8 cellular contexts compared by ENCODE assay signal in genomic region chr17:65558683-65559311, GRCh38. TPM values are rescaled to one million over a fixed set of nuclear protein-coding genes. Genes with fewer than 3 reads are reported as not detected.
A peak's percentile ranks its signal among the peaks of the same experiment; 100 is the strongest.
DNase-seq lines count a peak whose midpoint lies in the region; ATAC-seq and TF ChIP-seq lines count a peak whose summit lies in the region.

No MANE protein-coding gene starts in this region.

- 0 out of 2 replicates have a peak, but pooled peaks cover 2% of the 10 kb centered on the region for H3K79me2 ChIP-seq in DND-41 (ENCODE audit: insufficient read depth, low read length)

- H3K4me3 ChIP-seq in DND-41 (ENCODE audit: low read depth in 1 of 2, low read length in 2 of 2), result no peak overlapping the region
- H3K4me3 ChIP-seq in fibroblast of villous mesenchyme (ENCODE audit: low read depth, low read length), result peak overlapping the region; percentile 69
- H3K4me3 ChIP-seq in sigmoid colon, result peak overlapping the region; percentile 85 to 98 (median 96)

- 8 to 12% methylated on average over 22 of the region's 22 CpGs for WGBS in sigmoid colon, 2 donors

- ATAC-seq in DND-41 (ENCODE audit: insufficient read depth, low read depth) (no peak), GM19328 (IDR thresholded peaks at IDR 0.05; ENCODE audit: unreplicated experiment) (no peak)

- H3K9me3 ChIP-seq in DND-41 (ENCODE audit: insufficient read depth, low read length, severe bottlenecking) (no peaks in the 10 kb centered on the region), sigmoid colon (no peaks in the 10 kb centered on the region)

- intact Hi-C loops in sigmoid colon (cut with DNase I), result loop anchor here (5.0 to 10.0 kb wide), 3 partner anchors 41 to 609 kb away; no protein-coding TSS in a partner anchor

- no peak for TF ChIP-seq EP300 in sigmoid colon (IDR thresholded peaks at IDR 0.05)

- DNase-seq in DND-41, result no peak
- peak; percentile 10 for DNase-seq in NCI-H748 treated with DMSO at 0.1 percent for 48 hours (lab: John Stamatoyannopoulos, UW)
- no peak for DNase-seq in fibroblast of villous mesenchyme (ENCODE audit: low read depth)
- no peak for DNase-seq in sigmoid colon
- no peak for DNase-seq in DMS 273 treated with DMSO at 0.1 percent for 48 hours (lab: John Stamatoyannopoulos, UW)
- DNase-seq in SW480 (ENCODE audit: low spot score), result no peak
- no peak for DNase-seq in SIG-M5 treated with dmso at 0.1 percent for 504 hours (lab: John Stamatoyannopoulos, UW; ENCODE audit: unreplicated experiment)

- H3K27ac ChIP-seq in DND-41 (ENCODE audit: low read length), result no peak overlapping the region
- H3K27ac ChIP-seq in sigmoid colon, result peak overlapping the region in 3 of 4 donors; percentile 94 to 98 (median 97)

- TF ChIP-seq CTCF in DND-41 (IDR thresholded peaks at IDR 0.05; ENCODE audit: borderline replicate concordance, extremely low read depth, low read length, poor library complexity, severe bottlenecking), result no peak
- TF ChIP-seq CTCF in fibroblast of villous mesenchyme (IDR thresholded peaks at IDR 0.05; ENCODE audit: insufficient read depth, low read depth, low read length), result no peak
- no peak for TF ChIP-seq CTCF in sigmoid colon (IDR thresholded peaks at IDR 0.05)

- H3K36me3 ChIP-seq in DND-41 (ENCODE audit: insufficient read depth, low read length) (peaks cover 8% of the 10 kb centered on the region; the same call in 1 of the 2 replicates), sigmoid colon (peaks cover 0 to 6% (median 3%) of the 10 kb centered on the region in 4 donors)

- H3K4me2 ChIP-seq in DND-41 (ENCODE audit: insufficient read depth, low read length), result peak overlapping the region; percentile 95; the same call in 1 of the 2 replicates

- no peak overlapping the region for H3K9ac ChIP-seq in DND-41 (ENCODE audit: low read depth, low read length)

- peaks cover 33% of the 10 kb centered on the region for H4K20me1 ChIP-seq in DND-41 (ENCODE audit: insufficient read depth, low read length)

- TF ChIP-seq POLR2A in sigmoid colon (IDR thresholded peaks at IDR 0.05), result no peak

- no peak overlapping the region for H2AFZ ChIP-seq in DND-41 (ENCODE audit: low read depth, low read length)

- H3K4me1 ChIP-seq in DND-41 (ENCODE audit: insufficient read depth, low read length) (peaks cover 38% of the 10 kb centered on the region), sigmoid colon (peaks cover 0 to 34% (median 11%) of the 10 kb centered on the region in 4 donors)

- H3K27me3 ChIP-seq in DND-41 (ENCODE audit: insufficient read depth, low read length, poor library complexity) (peaks cover 10% of the 10 kb centered on the region), sigmoid colon (no peaks in the 10 kb centered on the region)

RNA-seq across cellular contexts. Expression of gene AXIN2, which starts 2.7 kb away (rescaled TPM):
- total RNA-seq in fibroblast of villous mesenchyme (1.3 and 1.9 TPM in 2 replicates), sigmoid colon (10 to 100 TPM in 2 of 4 donors, 1 to 10 TPM in 2; 9.1 to 16.1 (median 12.5) TPM)
- polyA plus RNA-seq in sigmoid colon, result 10 to 100 TPM in 1 of 3 donors, 1 to 10 TPM in 2; 6.0 to 11.8 (median 9.0) TPM

Comparison
In these comparisons a context has a peak if more than half of its experiments do, and no peak if none do; other contexts are left out.
1. H3K4me3 ChIP-seq: peak in fibroblast of villous mesenchyme (single experiment) and sigmoid colon (4 of 4); none in DND-41 (0 of 2).